10 cellular contexts compared by ENCODE assay signal in genomic region chr7:100366411-100367250, GRCh38. TPM values are rescaled to one million over a fixed set of nuclear protein-coding genes. Genes with fewer than 3 reads are reported as not detected.
A peak's percentile ranks its signal among the peaks of the same experiment; 100 is the strongest.
DNase-seq lines count a peak whose midpoint lies in the region; ATAC-seq and TF ChIP-seq lines count a peak whose summit lies in the region.
"Had no signal": no experiment of that assay in that cellular context is flagged by ENCODE, and none has a peak within 500 bp of the region (broad histone marks: within the 10 kb centered on the region; RNA-seq: fewer than 3 reads in every experiment).

No MANE protein-coding gene starts in this region.

- H3K9ac ChIP-seq in DND-41 (ENCODE audit: low read depth, low read length) (no peak overlapping the region), HCT116 (ENCODE audit: low read length) (no peak overlapping the region), smooth muscle cell (ENCODE audit: low read depth) (no peak overlapping the region)

- intact Hi-C loops in HCT116 (cut with micrococcal nuclease) = no loop called here

- RAD21 ChIA-PET in HCT116 (lab: Charles Lee; ENCODE audit: low non-redundant PET in 1 of 2, low total read pairs in 2 of 2, uncharacterized antibody in 2 of 2, unreplicated experiment in 2 of 2) = no interaction called here

- H3K4me2 ChIP-seq in DND-41 (ENCODE audit: insufficient read depth, low read length) (no peak overlapping the region), HCT116 (ENCODE audit: low read length) (no peak overlapping the region), smooth muscle cell (no peak overlapping the region)

- 92% methylated on average over 14 of the region's 16 CpGs for WGBS in smooth muscle cell (ENCODE audit: low lambda C conversion rate)

- TF ChIP-seq POLR2A in HCT116 (IDR thresholded peaks at IDR 0.05; ENCODE audit: borderline replicate concordance, extremely low read depth, insufficient read depth, insufficient read length) = no peak

- CTCF ChIA-PET in HCT116 (lab: Charles Lee) = no interaction called here

- H3K27me3 Mint-ChIP-seq in mesothelial cell of epicardium (ENCODE audit: low read depth) = no peaks in the 10 kb centered on the region
- H3K27me3 Mint-ChIP-seq: progenitor cell of endocrine pancreas had no signal

- peaks cover 6% of the 10 kb centered on the region for H3K4me1 Mint-ChIP-seq in mesothelial cell of epicardium

- no peak overlapping the region for H3K27ac ChIP-seq in DND-41 (ENCODE audit: low read length)
- H3K27ac ChIP-seq in HCT116 (ENCODE audit: low read depth, low read length) = no peak overlapping the region
- H3K27ac ChIP-seq in smooth muscle cell (ENCODE audit: low read depth) = no peak overlapping the region

- no peaks in the 10 kb centered on the region for H3K9me3 Mint-ChIP-seq in mesothelial cell of epicardium

- no peak overlapping the region for H3K4me3 ChIP-seq in DND-41 (ENCODE audit: low read depth in 1 of 2, low read length in 2 of 2)
- no peak overlapping the region for H3K4me3 ChIP-seq in HCT116 (replicated peaks in 1 of 2; ENCODE audit: low read depth in 1 of 2, low read length in 2 of 2)
- H3K4me3 ChIP-seq in smooth muscle cell = no peak overlapping the region

- no peaks in the 10 kb centered on the region for H3F3A ChIP-seq in smooth muscle cell (ENCODE audit: low read depth)

- H3K36me3 ChIP-seq in DND-41 (ENCODE audit: insufficient read depth, low read length) = peaks cover 58% of the 10 kb centered on the region
- H3K36me3 ChIP-seq in HCT116 (ENCODE audit: control insufficient read depth in 1 of 2, insufficient read depth in 2 of 2, low read length in 2 of 2) = peaks cover 8 to 15% of the 10 kb centered on the region in 2 experiments; a peak in 2 of 4 replicates
- no peaks in the 10 kb centered on the region for H3K36me3 ChIP-seq in smooth muscle cell (ENCODE audit: low read depth)

- TF ChIP-seq CTCF in DND-41 (IDR thresholded peaks at IDR 0.05; ENCODE audit: borderline replicate concordance, extremely low read depth, low read length, poor library complexity, severe bottlenecking) = no peak
- TF ChIP-seq CTCF in HCT116 (IDR thresholded peaks at IDR 0.05 in 2 of 3, conservative IDR thresholded peaks at IDR 0.05 in 1 of 3; ENCODE audit: borderline replicate concordance in 1 of 3, insufficient read depth in 1 of 3, low read depth in 2 of 3, low read length in 2 of 3) = no peak
- no peak for TF ChIP-seq CTCF in mesothelial cell of epicardium (IDR thresholded peaks at IDR 0.05; ENCODE audit: unreplicated experiment)
- TF ChIP-seq CTCF in smooth muscle cell (IDR thresholded peaks at IDR 0.05; ENCODE audit: borderline replicate concordance, insufficient read depth, poor library complexity, severe bottlenecking) = no peak

- peaks cover 3% of the 10 kb centered on the region; the same call in 1 of the 2 replicates for H4K20me1 ChIP-seq in DND-41 (ENCODE audit: insufficient read depth, low read length)
- H4K20me1 ChIP-seq in HCT116 (ENCODE audit: insufficient read depth) = no peaks in the 10 kb centered on the region
- no peaks in the 10 kb centered on the region for H4K20me1 ChIP-seq in smooth muscle cell (ENCODE audit: low read depth)

- no peak overlapping the region for H3K4me3 Mint-ChIP-seq in mesothelial cell of epicardium

- H3K9me3 ChIP-seq in DND-41 (ENCODE audit: insufficient read depth, low read length, severe bottlenecking) (no peaks in the 10 kb centered on the region), HCT116 (ENCODE audit: control insufficient read depth in 1 of 2, insufficient read depth in 1 of 2, low read depth in 1 of 2, low read length in 2 of 2) (no peaks in the 10 kb centered on the region), smooth muscle cell (replicated peaks; ENCODE audit: low read depth) (no peaks in the 10 kb centered on the region)

- H2AFZ ChIP-seq in DND-41 (ENCODE audit: low read depth, low read length) (no peak overlapping the region), HCT116 (ENCODE audit: low read depth, low read length, poor library complexity, severe bottlenecking) (no peak overlapping the region), smooth muscle cell (ENCODE audit: low read depth) (no peak overlapping the region)

- peak; percentile 23 for ATAC-seq in DND-41 (ENCODE audit: insufficient read depth, low read depth)
- ATAC-seq in HCT116 = peak; percentile 20
- no peak for ATAC-seq in HG02938 (IDR thresholded peaks at IDR 0.05; ENCODE audit: unreplicated experiment)
- ATAC-seq in GM18858 (IDR thresholded peaks at IDR 0.05; ENCODE audit: unreplicated experiment) = no peak

- H3K79me2 ChIP-seq in DND-41 (ENCODE audit: insufficient read depth, low read length) (no peaks in the 10 kb centered on the region), HCT116 (ENCODE audit: insufficient read depth, low read length) (no peaks in the 10 kb centered on the region), smooth muscle cell (ENCODE audit: low read depth) (no peaks in the 10 kb centered on the region)

- POLR2A ChIA-PET in HCT116 (lab: Charles Lee) = no interaction called here

- peak; percentile 41 for DNase-seq in DND-41
- DNase-seq in HCT116 (ENCODE audit: low read depth, low spot score) = no peak
- DNase-seq in activated CD8-positive, alpha-beta memory T cell treated with anti-CD3 and anti-CD28 coated beads, Interleukin-2, amount 50 U/mL, for 4 hours = peak; percentile 44
- DNase-seq in mesothelial cell of epicardium (ENCODE audit: low spot score in 2 of 2, unreplicated experiment in 2 of 2) = no peak
- no peak for DNase-seq in smooth muscle cell (lab: John Stamatoyannopoulos, UW; ENCODE audit: unreplicated experiment)
- DNase-seq in T-helper 9 cell = no peak

- peak overlapping the region; percentile 25 for H3K27ac Mint-ChIP-seq in mesothelial cell of epicardium

- H3K4me1 ChIP-seq in DND-41 (ENCODE audit: insufficient read depth, low read length) = peaks cover 3% of the 10 kb centered on the region; the same call in 1 of the 2 replicates
- no peaks in the 10 kb centered on the region for H3K4me1 ChIP-seq in HCT116 (ENCODE audit: control insufficient read depth in 1 of 2, insufficient read depth in 2 of 2, low read length in 2 of 2)
- peaks cover 10% of the 10 kb centered on the region for H3K4me1 ChIP-seq in smooth muscle cell (ENCODE audit: low read depth)

- H3K36me3 Mint-ChIP-seq in mesothelial cell of epicardium = peaks cover 37% of the 10 kb centered on the region

- H3K9me2 ChIP-seq in HCT116 (ENCODE audit: insufficient read depth) = no peaks in the 10 kb centered on the region

- BruUV-seq in HCT116 (replicated peaks; lab: Mats Ljungman, UMichigan) = no TSS peak

- TF ChIP-seq RAD21 in HCT116 (IDR thresholded peaks at IDR 0.05; ENCODE audit: low read depth) = no peak

- H3K27me3 ChIP-seq in DND-41 (ENCODE audit: insufficient read depth, low read length, poor library complexity) = no peaks in the 10 kb centered on the region
- no peaks in the 10 kb centered on the region for H3K27me3 ChIP-seq in HCT116 (ENCODE audit: insufficient read depth, low read length)
- no peaks in the 10 kb centered on the region for H3K27me3 ChIP-seq in smooth muscle cell (ENCODE audit: low read depth)

TF ChIP-seq in HCT116, 20 proteins besides CTCF, POLR2A, EP300 and RAD21:
- TF ChIP-seq EZH2 (IDR thresholded peaks at IDR 0.05) (no peak), POLR2AphosphoS5 (IDR thresholded peaks at IDR 0.05; ENCODE audit: low read depth, low read length) (peak; percentile 49), JUND (IDR thresholded peaks at IDR 0.05) (0 out of 2 replicates have a peak, but pooled peaks have one; percentile 13), ZFX (IDR thresholded peaks at IDR 0.05) (no peak), EZH2phosphoT487 (IDR thresholded peaks at IDR 0.05; ENCODE audit: borderline replicate concordance) (no peak)
- TF ChIP-seq, protein P1, sequence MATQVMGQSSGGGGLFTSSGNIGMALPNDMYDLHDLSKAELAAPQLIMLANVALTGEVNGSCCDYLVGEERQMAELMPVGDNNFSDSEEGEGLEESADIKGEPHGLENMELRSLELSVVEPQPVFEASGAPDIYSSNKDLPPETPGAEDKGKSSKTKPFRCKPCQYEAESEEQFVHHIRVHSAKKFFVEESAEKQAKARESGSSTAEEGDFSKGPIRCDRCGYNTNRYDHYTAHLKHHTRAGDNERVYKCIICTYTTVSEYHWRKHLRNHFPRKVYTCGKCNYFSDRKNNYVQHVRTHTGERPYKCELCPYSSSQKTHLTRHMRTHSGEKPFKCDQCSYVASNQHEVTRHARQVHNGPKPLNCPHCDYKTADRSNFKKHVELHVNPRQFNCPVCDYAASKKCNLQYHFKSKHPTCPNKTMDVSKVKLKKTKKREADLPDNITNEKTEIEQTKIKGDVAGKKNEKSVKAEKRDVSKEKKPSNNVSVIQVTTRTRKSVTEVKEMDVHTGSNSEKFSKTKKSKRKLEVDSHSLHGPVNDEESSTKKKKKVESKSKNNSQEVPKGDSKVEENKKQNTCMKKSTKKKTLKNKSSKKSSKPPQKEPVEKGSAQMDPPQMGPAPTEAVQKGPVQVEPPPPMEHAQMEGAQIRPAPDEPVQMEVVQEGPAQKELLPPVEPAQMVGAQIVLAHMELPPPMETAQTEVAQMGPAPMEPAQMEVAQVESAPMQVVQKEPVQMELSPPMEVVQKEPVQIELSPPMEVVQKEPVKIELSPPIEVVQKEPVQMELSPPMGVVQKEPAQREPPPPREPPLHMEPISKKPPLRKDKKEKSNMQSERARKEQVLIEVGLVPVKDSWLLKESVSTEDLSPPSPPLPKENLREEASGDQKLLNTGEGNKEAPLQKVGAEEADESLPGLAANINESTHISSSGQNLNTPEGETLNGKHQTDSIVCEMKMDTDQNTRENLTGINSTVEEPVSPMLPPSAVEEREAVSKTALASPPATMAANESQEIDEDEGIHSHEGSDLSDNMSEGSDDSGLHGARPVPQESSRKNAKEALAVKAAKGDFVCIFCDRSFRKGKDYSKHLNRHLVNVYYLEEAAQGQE (IDR thresholded peaks at IDR 0.05; ENCODE audit: low read depth) = no peak
- TF ChIP-seq, protein P2, sequence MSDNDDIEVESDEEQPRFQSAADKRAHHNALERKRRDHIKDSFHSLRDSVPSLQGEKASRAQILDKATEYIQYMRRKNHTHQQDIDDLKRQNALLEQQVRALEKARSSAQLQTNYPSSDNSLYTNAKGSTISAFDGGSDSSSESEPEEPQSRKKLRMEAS (IDR thresholded peaks at IDR 0.05) = no peak

RNA-seq across cellular contexts. Expression of gene PILRA, which starts 6.7 kb away (rescaled TPM):
- total RNA-seq in HCT116 (2021; ENCODE audit: unreplicated experiment) = 1.8 TPM
- polyA plus RNA-seq in HCT116 (2012) = 0.17 and 0.94 TPM in 2 replicates
- 6.1 to 7.3 TPM (median 6.7 TPM) in 3 replicates for total RNA-seq in mesothelial cell of epicardium
- 1.3 and 1.4 TPM in 2 replicates for total RNA-seq in smooth muscle cell
- polyA plus RNA-seq in smooth muscle cell = 1.8 and 2.0 TPM in 2 replicates
- total RNA-seq: RPMI7951 had no signal

RNA-seq across cellular contexts. Expression of gene PILRB, which starts 8.7 kb away (rescaled TPM):
- 60.2 TPM for total RNA-seq in HCT116 (2021; ENCODE audit: unreplicated experiment)
- polyA plus RNA-seq in HCT116 (2012) = 44.0 and 46.4 TPM in 2 replicates
- total RNA-seq in mesothelial cell of epicardium = 52.8 to 56.3 TPM (median 54.5 TPM) in 3 replicates
- total RNA-seq in smooth muscle cell = 12.0 TPM in 2 replicates
- polyA plus RNA-seq in smooth muscle cell = 10.1 and 14.5 TPM in 2 replicates

RNA-seq across cellular contexts. Expression of gene SPDYE3, which starts 59.1 kb away (rescaled TPM):
- total RNA-seq in HCT116 (2021; ENCODE audit: unreplicated experiment) (not detected), mesothelial cell of epicardium (not detected in 3 replicates), smooth muscle cell (not detected in 2 replicates)
- 3.3 and 3.5 TPM in 2 replicates for polyA plus RNA-seq in HCT116 (2012)
- 1.8 and 3.4 TPM in 2 replicates for polyA plus RNA-seq in smooth muscle cell
- total RNA-seq: progenitor cell of endocrine pancreas, RPMI7951 had no signal

Comparison
In these comparisons a context has a peak if more than half of its experiments do, and no peak if none do; other contexts are left out.
1. ATAC-seq: peak in DND-41 (single experiment) and HCT116 (single experiment); none in HG02938 (single experiment) and GM18858 (single experiment).
2. DNase-seq: peak in DND-41 (single experiment) and activated CD8-positive, alpha-beta memory T cell treated with anti-CD3 and anti-CD28 coated beads, Interleukin-2, amount 50 U/mL, for 4 hours (single experiment); none in HCT116 (single experiment), mesothelial cell of epicardium (0 of 2), smooth muscle cell (single experiment) and T-helper 9 cell (single experiment).